Comparison of ENCODE assay signal across 16 cellular contexts in the genomic region with DNA sequence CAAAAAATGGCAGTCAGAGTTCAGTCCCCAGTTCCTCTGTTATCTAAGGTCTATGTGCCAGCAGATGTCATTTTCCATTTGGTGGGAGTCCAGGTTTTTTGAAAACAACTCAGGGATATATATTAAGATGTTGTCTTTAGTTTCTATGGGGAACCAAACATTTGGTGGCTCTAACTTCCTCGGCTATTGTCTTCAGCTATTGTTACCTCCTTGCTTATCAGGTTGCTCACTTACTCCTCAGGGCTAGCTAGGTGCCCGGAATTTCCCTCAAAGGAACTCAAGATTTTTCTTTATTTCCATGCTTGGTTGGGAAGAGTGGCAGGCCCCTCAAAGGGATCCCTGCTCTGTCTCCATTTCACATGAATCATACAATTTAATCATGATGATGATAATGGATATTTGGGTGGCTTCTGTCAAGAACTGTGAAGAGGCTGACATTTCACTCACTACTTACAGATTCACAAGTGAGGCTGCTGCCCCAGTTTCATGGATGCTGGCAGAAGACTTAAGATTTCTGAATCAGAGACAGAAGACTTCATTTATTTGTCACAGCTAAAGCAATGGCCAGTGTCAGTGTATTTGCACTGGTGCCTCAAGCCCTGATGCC.
"Had no signal": no experiment of that assay in that cellular context is flagged by ENCODE, and none has a peak within 500 bp of the region (broad histone marks: within the 10 kb centered on the region; RNA-seq: fewer than 3 reads in every experiment).

No MANE protein-coding gene starts in this region.

- H3K4me3 Mint-ChIP-seq: activated B cell treated with CpG ODN at 0.5 μM for 24 hours; activated CD4-positive, alpha-beta T cell treated with anti-CD3 and anti-CD28 coated beads, Interleukin-2, amount 10 ng/mL, durations not matched to agents 24 days and 14 days; activated naive CD4-positive, alpha-beta T cell treated with anti-CD3 and anti-CD28 coated beads for 36 hours; activated T-helper 17 cell treated with anti-CD3 and anti-CD28 coated beads, Interleukin-2, amount 50 U/mL, for 72 hours; naive thymus-derived CD8-positive, alpha-beta T cell had no signal

- H3K9me3 Mint-ChIP-seq: activated B cell treated with CpG ODN at 0.5 μM for 24 hours; activated CD4-positive, alpha-beta T cell treated with anti-CD3 and anti-CD28 coated beads, Interleukin-2, amount 10 ng/mL, durations not matched to agents 24 days and 14 days; activated T-helper 17 cell treated with anti-CD3 and anti-CD28 coated beads, Interleukin-2, amount 50 U/mL, for 72 hours had no signal

- H3K27ac Mint-ChIP-seq: activated B cell treated with CpG ODN at 0.5 μM for 24 hours; activated CD4-positive, alpha-beta T cell treated with anti-CD3 and anti-CD28 coated beads, Interleukin-2, amount 10 ng/mL, durations not matched to agents 24 days and 14 days; activated naive CD4-positive, alpha-beta T cell treated with anti-CD3 and anti-CD28 coated beads for 36 hours; activated T-helper 17 cell treated with anti-CD3 and anti-CD28 coated beads, Interleukin-2, amount 50 U/mL, for 72 hours had no signal

- H3K4me3 ChIP-seq: lower lobe of right lung had no signal

- H3K36me3 ChIP-seq: lower lobe of right lung had no signal

- DNase-seq: activated B cell treated with CpG ODN at 0.5 μM for 24 hours; activated CD4-positive, alpha-beta T cell treated with anti-CD3 and anti-CD28 coated beads, Interleukin-2, amount 10 ng/mL, durations not matched to agents 24 days and 14 days; activated CD8-positive, alpha-beta memory T cell treated with anti-CD3 and anti-CD28 coated beads for 24 hours; activated naive CD4-positive, alpha-beta T cell treated with anti-CD3 and anti-CD28 coated beads for 36 hours; activated T-cell treated with anti-CD3 and anti-CD28 coated beads for 4 hours; caudate nucleus; cortex of kidney; effector memory CD4-positive, alpha-beta T cell; hypothalamus; lower lobe of right lung; naive thymus-derived CD8-positive, alpha-beta T cell; stimulated activated CD4-positive, alpha-beta T cell treated with anti-CD3 and anti-CD28 coated beads, Interleukin-4, amount 100 ng/mL, for 1 hour; stimulated activated CD8-positive, alpha-beta memory T cell treated with anti-CD3 and anti-CD28 coated beads, Interleukin-4, amount 100 ng/mL, for 48 hours; stimulated activated naive CD8-positive, alpha-beta T cell treated with anti-CD3 and anti-CD28 coated beads, Interleukin-15, Interleukin-2, amounts not matched to agents 100 U/mL and 50 U/mL, for 24 hours; T-helper 2 cell had no signal

- H3K27me3 Mint-ChIP-seq: activated B cell treated with CpG ODN at 0.5 μM for 24 hours; activated CD4-positive, alpha-beta T cell treated with anti-CD3 and anti-CD28 coated beads, Interleukin-2, amount 10 ng/mL, durations not matched to agents 24 days and 14 days had no signal

- H3K4me1 Mint-ChIP-seq: activated CD4-positive, alpha-beta T cell treated with anti-CD3 and anti-CD28 coated beads, Interleukin-2, amount 10 ng/mL, durations not matched to agents 24 days and 14 days; activated T-helper 17 cell treated with anti-CD3 and anti-CD28 coated beads, Interleukin-2, amount 50 U/mL, for 72 hours had no signal

- H3K9me3 ChIP-seq: lower lobe of right lung had no signal

- H3K36me3 Mint-ChIP-seq: naive thymus-derived CD8-positive, alpha-beta T cell had no signal

- H3K27ac ChIP-seq: lower lobe of right lung had no signal
